1 cellular context compared by ENCODE assay signal in the genomic region with DNA sequence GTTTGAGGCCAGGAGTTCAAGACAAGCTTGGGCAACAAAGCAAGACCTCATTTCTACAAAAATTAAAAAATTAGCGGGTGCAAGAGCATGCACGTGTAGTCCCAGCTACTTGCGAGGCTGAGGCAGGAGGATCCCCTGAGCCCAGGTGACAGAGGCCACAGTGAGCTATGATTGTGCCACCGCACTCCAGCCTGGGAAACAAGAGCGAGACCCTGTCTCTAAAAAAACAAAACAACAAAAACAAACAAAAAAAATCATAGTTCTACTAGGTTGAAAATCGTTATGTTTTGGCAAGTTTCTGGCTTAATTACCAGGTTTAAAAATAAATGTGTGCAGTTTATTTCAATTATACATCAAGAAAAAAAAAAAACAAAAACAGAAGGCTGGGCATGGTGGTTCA.
TF ChIP-seq lines count a peak whose summit lies in the region.

No MANE protein-coding gene starts in this region.

TF ChIP-seq in GM12878, 131 proteins besides CTCF, POLR2A, EP300 and RAD21 (continued from another document):
- TF ChIP-seq CHD2 (IDR thresholded peaks at IDR 0.05; ENCODE audit: borderline replicate concordance, low read depth, low read length) = no peak
- TF ChIP-seq SUZ12 (IDR thresholded peaks at IDR 0.05; ENCODE audit: unreplicated experiment) = no peak
- TF ChIP-seq ZNF622 (IDR thresholded peaks at IDR 0.05) = no peak
- TF ChIP-seq SIX5 (IDR thresholded peaks at IDR 0.05; ENCODE audit: low read depth, low read length, severe bottlenecking) = no peak
- TF ChIP-seq, protein P1, sequence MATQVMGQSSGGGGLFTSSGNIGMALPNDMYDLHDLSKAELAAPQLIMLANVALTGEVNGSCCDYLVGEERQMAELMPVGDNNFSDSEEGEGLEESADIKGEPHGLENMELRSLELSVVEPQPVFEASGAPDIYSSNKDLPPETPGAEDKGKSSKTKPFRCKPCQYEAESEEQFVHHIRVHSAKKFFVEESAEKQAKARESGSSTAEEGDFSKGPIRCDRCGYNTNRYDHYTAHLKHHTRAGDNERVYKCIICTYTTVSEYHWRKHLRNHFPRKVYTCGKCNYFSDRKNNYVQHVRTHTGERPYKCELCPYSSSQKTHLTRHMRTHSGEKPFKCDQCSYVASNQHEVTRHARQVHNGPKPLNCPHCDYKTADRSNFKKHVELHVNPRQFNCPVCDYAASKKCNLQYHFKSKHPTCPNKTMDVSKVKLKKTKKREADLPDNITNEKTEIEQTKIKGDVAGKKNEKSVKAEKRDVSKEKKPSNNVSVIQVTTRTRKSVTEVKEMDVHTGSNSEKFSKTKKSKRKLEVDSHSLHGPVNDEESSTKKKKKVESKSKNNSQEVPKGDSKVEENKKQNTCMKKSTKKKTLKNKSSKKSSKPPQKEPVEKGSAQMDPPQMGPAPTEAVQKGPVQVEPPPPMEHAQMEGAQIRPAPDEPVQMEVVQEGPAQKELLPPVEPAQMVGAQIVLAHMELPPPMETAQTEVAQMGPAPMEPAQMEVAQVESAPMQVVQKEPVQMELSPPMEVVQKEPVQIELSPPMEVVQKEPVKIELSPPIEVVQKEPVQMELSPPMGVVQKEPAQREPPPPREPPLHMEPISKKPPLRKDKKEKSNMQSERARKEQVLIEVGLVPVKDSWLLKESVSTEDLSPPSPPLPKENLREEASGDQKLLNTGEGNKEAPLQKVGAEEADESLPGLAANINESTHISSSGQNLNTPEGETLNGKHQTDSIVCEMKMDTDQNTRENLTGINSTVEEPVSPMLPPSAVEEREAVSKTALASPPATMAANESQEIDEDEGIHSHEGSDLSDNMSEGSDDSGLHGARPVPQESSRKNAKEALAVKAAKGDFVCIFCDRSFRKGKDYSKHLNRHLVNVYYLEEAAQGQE (IDR thresholded peaks at IDR 0.05; ENCODE audit: low read depth, low read length) = no peak
- TF ChIP-seq ATF7 (IDR thresholded peaks at IDR 0.05; ENCODE audit: low read depth) = no peak
- TF ChIP-seq, protein P2, sequence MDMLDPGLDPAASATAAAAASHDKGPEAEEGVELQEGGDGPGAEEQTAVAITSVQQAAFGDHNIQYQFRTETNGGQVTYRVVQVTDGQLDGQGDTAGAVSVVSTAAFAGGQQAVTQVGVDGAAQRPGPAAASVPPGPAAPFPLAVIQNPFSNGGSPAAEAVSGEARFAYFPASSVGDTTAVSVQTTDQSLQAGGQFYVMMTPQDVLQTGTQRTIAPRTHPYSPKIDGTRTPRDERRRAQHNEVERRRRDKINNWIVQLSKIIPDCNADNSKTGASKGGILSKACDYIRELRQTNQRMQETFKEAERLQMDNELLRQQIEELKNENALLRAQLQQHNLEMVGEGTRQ (IDR thresholded peaks at IDR 0.05; ENCODE audit: borderline replicate concordance, low read depth, low read length) = no peak
- TF ChIP-seq EZH2 (IDR thresholded peaks at IDR 0.05; ENCODE audit: borderline replicate concordance, control insufficient read depth, low read depth, low read length) = no peak
- TF ChIP-seq, protein P3, sequence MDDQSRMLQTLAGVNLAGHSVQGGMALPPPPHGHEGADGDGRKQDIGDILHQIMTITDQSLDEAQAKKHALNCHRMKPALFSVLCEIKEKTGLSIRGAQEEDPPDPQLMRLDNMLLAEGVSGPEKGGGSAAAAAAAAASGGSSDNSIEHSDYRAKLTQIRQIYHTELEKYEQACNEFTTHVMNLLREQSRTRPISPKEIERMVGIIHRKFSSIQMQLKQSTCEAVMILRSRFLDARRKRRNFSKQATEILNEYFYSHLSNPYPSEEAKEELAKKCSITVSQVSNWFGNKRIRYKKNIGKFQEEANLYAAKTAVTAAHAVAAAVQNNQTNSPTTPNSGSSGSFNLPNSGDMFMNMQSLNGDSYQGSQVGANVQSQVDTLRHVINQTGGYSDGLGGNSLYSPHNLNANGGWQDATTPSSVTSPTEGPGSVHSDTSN (IDR thresholded peaks at IDR 0.05; ENCODE audit: insufficient replicate concordance, low read depth, low read length) = no peak
- TF ChIP-seq, protein P4, sequence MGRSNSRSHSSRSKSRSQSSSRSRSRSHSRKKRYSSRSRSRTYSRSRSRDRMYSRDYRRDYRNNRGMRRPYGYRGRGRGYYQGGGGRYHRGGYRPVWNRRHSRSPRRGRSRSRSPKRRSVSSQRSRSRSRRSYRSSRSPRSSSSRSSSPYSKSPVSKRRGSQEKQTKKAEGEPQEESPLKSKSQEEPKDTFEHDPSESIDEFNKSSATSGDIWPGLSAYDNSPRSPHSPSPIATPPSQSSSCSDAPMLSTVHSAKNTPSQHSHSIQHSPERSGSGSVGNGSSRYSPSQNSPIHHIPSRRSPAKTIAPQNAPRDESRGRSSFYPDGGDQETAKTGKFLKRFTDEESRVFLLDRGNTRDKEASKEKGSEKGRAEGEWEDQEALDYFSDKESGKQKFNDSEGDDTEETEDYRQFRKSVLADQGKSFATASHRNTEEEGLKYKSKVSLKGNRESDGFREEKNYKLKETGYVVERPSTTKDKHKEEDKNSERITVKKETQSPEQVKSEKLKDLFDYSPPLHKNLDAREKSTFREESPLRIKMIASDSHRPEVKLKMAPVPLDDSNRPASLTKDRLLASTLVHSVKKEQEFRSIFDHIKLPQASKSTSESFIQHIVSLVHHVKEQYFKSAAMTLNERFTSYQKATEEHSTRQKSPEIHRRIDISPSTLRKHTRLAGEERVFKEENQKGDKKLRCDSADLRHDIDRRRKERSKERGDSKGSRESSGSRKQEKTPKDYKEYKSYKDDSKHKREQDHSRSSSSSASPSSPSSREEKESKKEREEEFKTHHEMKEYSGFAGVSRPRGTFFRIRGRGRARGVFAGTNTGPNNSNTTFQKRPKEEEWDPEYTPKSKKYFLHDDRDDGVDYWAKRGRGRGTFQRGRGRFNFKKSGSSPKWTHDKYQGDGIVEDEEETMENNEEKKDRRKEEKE (IDR thresholded peaks at IDR 0.05) = no peak
- TF ChIP-seq, protein P5, sequence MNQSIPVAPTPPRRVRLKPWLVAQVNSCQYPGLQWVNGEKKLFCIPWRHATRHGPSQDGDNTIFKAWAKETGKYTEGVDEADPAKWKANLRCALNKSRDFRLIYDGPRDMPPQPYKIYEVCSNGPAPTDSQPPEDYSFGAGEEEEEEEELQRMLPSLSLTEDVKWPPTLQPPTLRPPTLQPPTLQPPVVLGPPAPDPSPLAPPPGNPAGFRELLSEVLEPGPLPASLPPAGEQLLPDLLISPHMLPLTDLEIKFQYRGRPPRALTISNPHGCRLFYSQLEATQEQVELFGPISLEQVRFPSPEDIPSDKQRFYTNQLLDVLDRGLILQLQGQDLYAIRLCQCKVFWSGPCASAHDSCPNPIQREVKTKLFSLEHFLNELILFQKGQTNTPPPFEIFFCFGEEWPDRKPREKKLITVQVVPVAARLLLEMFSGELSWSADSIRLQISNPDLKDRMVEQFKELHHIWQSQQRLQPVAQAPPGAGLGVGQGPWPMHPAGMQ (IDR thresholded peaks at IDR 0.05; ENCODE audit: borderline replicate concordance) = no peak
- TF ChIP-seq, protein P6, sequence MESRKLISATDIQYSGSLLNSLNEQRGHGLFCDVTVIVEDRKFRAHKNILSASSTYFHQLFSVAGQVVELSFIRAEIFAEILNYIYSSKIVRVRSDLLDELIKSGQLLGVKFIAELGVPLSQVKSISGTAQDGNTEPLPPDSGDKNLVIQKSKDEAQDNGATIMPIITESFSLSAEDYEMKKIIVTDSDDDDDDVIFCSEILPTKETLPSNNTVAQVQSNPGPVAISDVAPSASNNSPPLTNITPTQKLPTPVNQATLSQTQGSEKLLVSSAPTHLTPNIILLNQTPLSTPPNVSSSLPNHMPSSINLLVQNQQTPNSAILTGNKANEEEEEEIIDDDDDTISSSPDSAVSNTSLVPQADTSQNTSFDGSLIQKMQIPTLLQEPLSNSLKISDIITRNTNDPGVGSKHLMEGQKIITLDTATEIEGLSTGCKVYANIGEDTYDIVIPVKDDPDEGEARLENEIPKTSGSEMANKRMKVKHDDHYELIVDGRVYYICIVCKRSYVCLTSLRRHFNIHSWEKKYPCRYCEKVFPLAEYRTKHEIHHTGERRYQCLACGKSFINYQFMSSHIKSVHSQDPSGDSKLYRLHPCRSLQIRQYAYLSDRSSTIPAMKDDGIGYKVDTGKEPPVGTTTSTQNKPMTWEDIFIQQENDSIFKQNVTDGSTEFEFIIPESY (IDR thresholded peaks at IDR 0.05) = no peak
- no peak for TF ChIP-seq RAD51 (IDR thresholded peaks at IDR 0.05)
- no peak for TF ChIP-seq IRF4 (IDR thresholded peaks at IDR 0.05; ENCODE audit: low read depth, low read length)
- TF ChIP-seq, protein P7, sequence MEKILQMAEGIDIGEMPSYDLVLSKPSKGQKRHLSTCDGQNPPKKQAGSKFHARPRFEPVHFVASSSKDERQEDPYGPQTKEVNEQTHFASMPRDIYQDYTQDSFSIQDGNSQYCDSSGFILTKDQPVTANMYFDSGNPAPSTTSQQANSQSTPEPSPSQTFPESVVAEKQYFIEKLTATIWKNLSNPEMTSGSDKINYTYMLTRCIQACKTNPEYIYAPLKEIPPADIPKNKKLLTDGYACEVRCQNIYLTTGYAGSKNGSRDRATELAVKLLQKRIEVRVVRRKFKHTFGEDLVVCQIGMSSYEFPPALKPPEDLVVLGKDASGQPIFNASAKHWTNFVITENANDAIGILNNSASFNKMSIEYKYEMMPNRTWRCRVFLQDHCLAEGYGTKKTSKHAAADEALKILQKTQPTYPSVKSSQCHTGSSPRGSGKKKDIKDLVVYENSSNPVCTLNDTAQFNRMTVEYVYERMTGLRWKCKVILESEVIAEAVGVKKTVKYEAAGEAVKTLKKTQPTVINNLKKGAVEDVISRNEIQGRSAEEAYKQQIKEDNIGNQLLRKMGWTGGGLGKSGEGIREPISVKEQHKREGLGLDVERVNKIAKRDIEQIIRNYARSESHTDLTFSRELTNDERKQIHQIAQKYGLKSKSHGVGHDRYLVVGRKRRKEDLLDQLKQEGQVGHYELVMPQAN (conservative IDR thresholded peaks at IDR 0.05) = no peak
TF ChIP-seq in GM12878: peak in this region for 0.
